ENCODE assay signal across 11 cellular contexts in genomic region chr17:4229627-4230026, GRCh38. TPM values are rescaled to one million over a fixed set of nuclear protein-coding genes. Genes with fewer than 3 reads are reported as not detected.
DNase-seq lines count a peak whose midpoint lies in the region; ATAC-seq, FAIRE-seq and TF ChIP-seq lines count a peak whose summit lies in the region.
"Had no signal": no experiment of that assay in that cellular context is flagged by ENCODE, and none has a peak within 500 bp of the region (broad histone marks: within the 10 kb centered on the region; RNA-seq: fewer than 3 reads in every experiment).

No MANE protein-coding gene starts in this region.

- H3K4me1 ChIP-seq in ACC112 (ENCODE audit: control insufficient read depth, insufficient read depth, low read length, unreplicated experiment) (peaks cover 47% of the 10 kb centered on the region), PC-9 (replicated peaks; ENCODE audit: insufficient read depth) (peaks cover 15% of the 10 kb centered on the region)

- 0 out of 2 replicates have a peak overlapping the region, but pooled peaks have one; percentile 1 for H3K4me2 ChIP-seq in PC-9

- H3K27ac Mint-ChIP-seq in nephron: peak overlapping the region; percentile 53 to 94 (median 90)
- H3K27ac Mint-ChIP-seq: stimulated activated naive CD8-positive, alpha-beta T cell treated with anti-CD3 and anti-CD28 coated beads, Interleukin-15, amount 100 ng/mL, for 72 hours had no signal

- H3F3A ChIP-seq in PC-9 (ENCODE audit: insufficient read depth, low read depth): peaks cover 24% of the 10 kb centered on the region

- H3K9me3 ChIP-seq in PC-9 (ENCODE audit: insufficient read depth, low read depth): no peaks in the 10 kb centered on the region
- H3K9me3 ChIP-seq: HAP-1 had no signal

- FAIRE-seq in GM19239 (lab: Jason Lieb, UNC): no peak

- ATAC-seq in esophagus mucosa: peak; percentile 41
- no peak for ATAC-seq in GM18870 (IDR thresholded peaks at IDR 0.05; ENCODE audit: unreplicated experiment)
- no peak for ATAC-seq in GM18520 (IDR thresholded peaks at IDR 0.05; ENCODE audit: unreplicated experiment)
- ATAC-seq: stimulated activated naive CD8-positive, alpha-beta T cell treated with anti-CD3 and anti-CD28 coated beads, Interleukin-15, amount 100 ng/mL, for 72 hours had no signal

- TF ChIP-seq CTCF in PC-9 (conservative IDR thresholded peaks at IDR 0.05) (no peak), nephron (IDR thresholded peaks at IDR 0.05; ENCODE audit: unreplicated experiment in 3 of 3) (no peak)

- H3K27ac ChIP-seq in ACC112 (ENCODE audit: low read depth, low read length) (peak overlapping the region; percentile 88), PC-9 (peak overlapping the region; percentile 22; the same call in 1 of the 2 replicates)

- H4K20me1 ChIP-seq in PC-9 (ENCODE audit: insufficient read depth): no peaks in the 10 kb centered on the region

- H3K36me3 ChIP-seq in ACC112 (ENCODE audit: insufficient read depth, low read length) (peaks cover 19% of the 10 kb centered on the region), PC-9 (ENCODE audit: low read depth) (peaks cover 21% of the 10 kb centered on the region)

- intact Hi-C loops in PC-9 (cut with micrococcal nuclease; ENCODE audit: unreplicated experiment): no loop called here

- H2AFZ ChIP-seq in ACC112 (ENCODE audit: low read length, unreplicated experiment) (no peak overlapping the region), PC-9 (no peak overlapping the region)

- H3K36me3 Mint-ChIP-seq in nephron (ENCODE audit: low read depth): peaks cover 42% of the 10 kb centered on the region

- peak overlapping the region in 1 of 3 experiments; percentile 22 for H3K4me3 Mint-ChIP-seq in nephron
- H3K4me3 Mint-ChIP-seq: CD8-positive, alpha-beta memory T cell; stimulated activated naive CD8-positive, alpha-beta T cell treated with anti-CD3 and anti-CD28 coated beads, Interleukin-15, amount 100 ng/mL, for 72 hours had no signal

- H3K4me3 ChIP-seq in ACC112 (ENCODE audit: low read depth, low read length): peak overlapping the region; percentile 57
- H3K4me3 ChIP-seq in PC-9: no peak overlapping the region
- H3K4me3 ChIP-seq: HAP-1 had no signal

- no peaks in the 10 kb centered on the region for H3K27me3 Mint-ChIP-seq in nephron (ENCODE audit: low read depth)
- H3K27me3 Mint-ChIP-seq: CD8-positive, alpha-beta memory T cell; stimulated activated naive CD8-positive, alpha-beta T cell treated with anti-CD3 and anti-CD28 coated beads, Interleukin-15, amount 100 ng/mL, for 72 hours had no signal

- H3K9me2 ChIP-seq in PC-9 (ENCODE audit: insufficient read depth): no peaks in the 10 kb centered on the region

- H3K79me2 ChIP-seq in ACC112 (ENCODE audit: control insufficient read depth, insufficient read depth, low read length, unreplicated experiment) (peaks cover 22% of the 10 kb centered on the region), PC-9 (ENCODE audit: low read depth) (peaks cover 8% of the 10 kb centered on the region; the same call in 1 of the 2 replicates)

- H3K4me1 Mint-ChIP-seq in nephron: peaks cover 25% of the 10 kb centered on the region

- no peaks in the 10 kb centered on the region for H3K9me3 Mint-ChIP-seq in nephron
- H3K9me3 Mint-ChIP-seq: CD8-positive, alpha-beta memory T cell; stimulated activated naive CD8-positive, alpha-beta T cell treated with anti-CD3 and anti-CD28 coated beads, Interleukin-15, amount 100 ng/mL, for 72 hours had no signal

- CTCF ChIA-PET in PC-9 (lab: Charles Lee): interaction anchor here (0.6 to 1.9 kb wide), 3 partner anchors 10 to 22 kb away, joined by 3 to 6 read pairs (median 4); no protein-coding TSS in a partner anchor

- BruUV-seq in PC-9 (replicated peaks; lab: Mats Ljungman, UMichigan): no TSS peak

- POLR2A ChIA-PET in PC-9 (lab: Charles Lee; ENCODE audit: unreplicated experiment): interaction anchor here (0.6 to 1.2 kb wide), 3 partner anchors 34 to 1239 kb away, joined by 6 to 20 read pairs (median 8); partner anchors contain the start of gene DHX33

- H3K27me3 ChIP-seq in ACC112 (ENCODE audit: insufficient read depth, low read length) (no peaks in the 10 kb centered on the region), PC-9 (ENCODE audit: insufficient read depth, low read depth) (no peaks in the 10 kb centered on the region)

- DNase-seq in PC-9 (no peak), HUDEP-2 (lab: John Stamatoyannopoulos, UW; ENCODE audit: unreplicated experiment in 76 of 76) (no peak), GM19239 (ENCODE audit: insufficient read length, low spot score) (no peak)
- DNase-seq: CD8-positive, alpha-beta memory T cell; stimulated activated naive CD8-positive, alpha-beta T cell treated with anti-CD3 and anti-CD28 coated beads, Interleukin-15, amount 100 ng/mL, for 72 hours had no signal

RNA-seq across cellular contexts. Expression of gene ANKFY1, which starts 34.2 kb away (rescaled TPM):
- total RNA-seq in PC-9 (2021): 63.9 and 74.5 TPM in 2 replicates
- 31.6 TPM for total RNA-seq in esophagus mucosa
